In genomic region chr13:48682452-48682851, GRCh38 we compare ENCODE assay signal across 19 cellular contexts. TPM values are rescaled to one million over a fixed set of nuclear protein-coding genes. Genes with fewer than 3 reads are reported as not detected.
"Had no signal": no experiment of that assay in that cellular context is flagged by ENCODE, and none has a peak within 500 bp of the region (broad histone marks: within the 10 kb centered on the region; RNA-seq: fewer than 3 reads in every experiment).

No MANE protein-coding gene starts in this region.

- H3K27ac Mint-ChIP-seq: activated CD8-positive, alpha-beta T cell treated with anti-CD3 and anti-CD28 coated beads, Interleukin-2, amount 10 ng/mL, durations not matched to agents 7 days and 5 days; activated naive CD4-positive, alpha-beta T cell treated with anti-CD3 and anti-CD28 coated beads, Interleukin-2, amount 50 U/mL, for 72 hours; mesothelial cell of epicardium; natural killer cell treated with Interleukin-12 subunit alpha and Interleukin-12 subunit beta and Interleukin-15 and Interleukin-18, amount 100 ng/mL, for 72 hours had no signal

- ATAC-seq: activated CD8-positive, alpha-beta T cell treated with anti-CD3 and anti-CD28 coated beads, Interleukin-2, amount 10 ng/mL, durations not matched to agents 7 days and 5 days; activated naive CD4-positive, alpha-beta T cell treated with anti-CD3 and anti-CD28 coated beads, Interleukin-2, amount 50 U/mL, for 72 hours; left lobe of liver; natural killer cell treated with Interleukin-12 subunit alpha and Interleukin-12 subunit beta and Interleukin-15 and Interleukin-18, amount 100 ng/mL, for 72 hours; psoas muscle; right cardiac atrium; stimulated activated naive CD8-positive, alpha-beta T cell treated with anti-CD3 and anti-CD28 coated beads, Interleukin-15, Interleukin-2, amounts not matched to agents 100 U/mL and 50 U/mL, for 24 hours had no signal

- H3K36me3 Mint-ChIP-seq: activated naive CD4-positive, alpha-beta T cell treated with anti-CD3 and anti-CD28 coated beads, Interleukin-2, amount 50 U/mL, for 72 hours; mesothelial cell of epicardium had no signal

- H3K4me3 Mint-ChIP-seq: activated CD8-positive, alpha-beta T cell treated with anti-CD3 and anti-CD28 coated beads, Interleukin-2, amount 10 ng/mL, durations not matched to agents 7 days and 5 days; mesothelial cell of epicardium; natural killer cell treated with Interleukin-12 subunit alpha and Interleukin-12 subunit beta and Interleukin-15 and Interleukin-18, amount 100 ng/mL, for 72 hours had no signal

- H3K4me1 Mint-ChIP-seq: mesothelial cell of epicardium had no signal

- H3K27me3 Mint-ChIP-seq: natural killer cell treated with Interleukin-12 subunit alpha and Interleukin-12 subunit beta and Interleukin-15 and Interleukin-18, amount 100 ng/mL, for 72 hours had no signal

- DNase-seq: activated CD4-positive, alpha-beta T cell treated with anti-CD3 and anti-CD28 coated beads for 1 hour; activated CD4-positive, alpha-beta T cell treated with anti-CD3 and anti-CD28 coated beads, Interleukin-2, amount 50 U/mL, for 1 hour; activated CD8-positive, alpha-beta T cell treated with anti-CD3 and anti-CD28 coated beads, Interleukin-2, amount 10 ng/mL, durations not matched to agents 7 days and 5 days; activated gamma-delta T cell treated with Interleukin-2 at 50 U/mL for 16 hours; central memory CD4-positive, alpha-beta T cell; effector memory CD4-positive, alpha-beta T cell; mammary epithelial cell; ovary; psoas muscle; right cardiac atrium; stimulated activated CD4-positive, alpha-beta T cell treated with anti-CD3 and anti-CD28 coated beads, Interleukin-4, amount 100 ng/mL, for 4 hours; stimulated activated naive CD8-positive, alpha-beta T cell treated with anti-CD3 and anti-CD28 coated beads, Interleukin-15, Interleukin-2, amounts not matched to agents 100 U/mL and 50 U/mL, for 24 hours; T-helper 9 cell; upper lobe of left lung had no signal

- H3K9me3 Mint-ChIP-seq: activated naive CD4-positive, alpha-beta T cell treated with anti-CD3 and anti-CD28 coated beads, Interleukin-2, amount 50 U/mL, for 72 hours; mesothelial cell of epicardium; natural killer cell treated with Interleukin-12 subunit alpha and Interleukin-12 subunit beta and Interleukin-15 and Interleukin-18, amount 100 ng/mL, for 72 hours had no signal

RNA-seq across cellular contexts. Expression of gene CYSLTR2, which starts 28.7 kb away (rescaled TPM):
- total RNA-seq: dermis microvascular lymphatic vessel endothelial cell, mammary epithelial cell had no signal
